In the genomic region with DNA sequence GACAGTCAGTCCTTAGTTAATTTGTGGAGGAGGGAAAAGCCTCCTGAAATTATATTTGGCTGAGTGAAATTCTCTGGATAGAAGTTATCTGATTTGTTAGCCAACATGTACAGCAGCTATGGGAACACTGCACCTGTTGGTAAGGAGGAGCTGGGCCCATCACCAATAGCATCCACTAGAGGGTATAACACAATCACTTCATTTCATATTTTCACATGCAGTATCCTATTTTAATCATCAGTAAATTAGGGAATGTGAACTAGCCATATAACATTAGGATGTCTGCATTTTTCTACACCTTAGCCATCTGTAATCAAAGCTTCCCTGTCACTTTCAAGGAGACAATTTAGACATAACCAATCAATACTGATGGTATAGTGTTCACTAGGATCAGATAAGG, we compare ENCODE assay signal across 12 cellular contexts.
DNase-seq lines count a peak whose midpoint lies in the region; ATAC-seq, FAIRE-seq and TF ChIP-seq lines count a peak whose summit lies in the region.
"Had no signal": no experiment of that assay in that cellular context is flagged by ENCODE, and none has a peak within 500 bp of the region (broad histone marks: within the 10 kb centered on the region; RNA-seq: fewer than 3 reads in every experiment).

No MANE protein-coding gene starts in this region.

- FAIRE-seq in astrocyte (lab: Jason Lieb, UNC): peak; percentile 39

- peak; percentile 20 for TF ChIP-seq CTCF in BE2C (IDR thresholded peaks at IDR 0.05; ENCODE audit: low read depth, low read length)
- peak; percentile 8 for TF ChIP-seq CTCF in astrocyte (IDR thresholded peaks at IDR 0.05; ENCODE audit: insufficient read depth, low read depth, low read length)
- peak; percentile 13 for TF ChIP-seq CTCF in hepatocyte (IDR thresholded peaks at IDR 0.05; ENCODE audit: poor library complexity)

- H4K20me1 ChIP-seq in astrocyte (ENCODE audit: insufficient read depth, low read length): no peaks in the 10 kb centered on the region
- no peaks in the 10 kb centered on the region for H4K20me1 ChIP-seq in hepatocyte (ENCODE audit: insufficient read depth, poor library complexity, severe bottlenecking)

- H3K27ac Mint-ChIP-seq in astrocyte (ENCODE audit: unreplicated experiment): no peak overlapping the region
- H3K27ac Mint-ChIP-seq: CD4-positive, alpha-beta T cell had no signal

- no peak for DNase-seq in BE2C
- no peak for DNase-seq in astrocyte (ENCODE audit: low read depth)
- no peak for DNase-seq in hepatocyte (ENCODE audit: low spot score)
- no peak for DNase-seq in activated effector memory CD4-positive, alpha-beta T cell treated with anti-CD3 and anti-CD28 coated beads, Interleukin-2, amount 50 U/mL, for 16 hours
- no peak for DNase-seq in activated CD4-positive, CD25-positive, alpha-beta regulatory T cell (lab: John Stamatoyannopoulos, UW)
- DNase-seq in NCI-H524 treated with DMSO at 0.1 percent for 48 hours (lab: John Stamatoyannopoulos, UW): no peak
- DNase-seq: activated CD4-positive, alpha-beta T cell treated with anti-CD3 and anti-CD28 coated beads for 48 hours; CD4-positive, alpha-beta T cell; NCI-H187 treated with DMSO at 0.1 percent for 48 hours had no signal

- H3K27ac ChIP-seq in astrocyte (ENCODE audit: low read depth, low read length) (no peak overlapping the region), hepatocyte (no peak overlapping the region)

- no peaks in the 10 kb centered on the region for H3K36me3 Mint-ChIP-seq in astrocyte (ENCODE audit: low read depth, unreplicated experiment)
- H3K36me3 Mint-ChIP-seq: IgD-negative memory B cell had no signal

- no peaks in the 10 kb centered on the region for H3K4me1 ChIP-seq in BE2C
- H3K4me1 ChIP-seq in astrocyte (ENCODE audit: insufficient read depth, low read length): no peaks in the 10 kb centered on the region
- no peaks in the 10 kb centered on the region for H3K4me1 ChIP-seq in hepatocyte (ENCODE audit: insufficient read depth)

- H3K4me2 ChIP-seq in astrocyte (ENCODE audit: low read length) (no peak overlapping the region), hepatocyte (no peak overlapping the region)

- no peak for TF ChIP-seq EP300 in Ishikawa (IDR thresholded peaks at IDR 0.05; ENCODE audit: borderline replicate concordance)

- H3K27me3 ChIP-seq in BE2C (no peaks in the 10 kb centered on the region), astrocyte (ENCODE audit: insufficient read depth, low read length) (no peaks in the 10 kb centered on the region), hepatocyte (no peaks in the 10 kb centered on the region)

- no peak for ATAC-seq in GM21526 (IDR thresholded peaks at IDR 0.05; ENCODE audit: low FRiP score, unreplicated experiment)

- no peaks in the 10 kb centered on the region for H3K9me3 ChIP-seq in BE2C
- no peaks in the 10 kb centered on the region for H3K9me3 ChIP-seq in astrocyte (ENCODE audit: insufficient read depth, low read depth, low read length)
- no peaks in the 10 kb centered on the region for H3K9me3 ChIP-seq in hepatocyte (ENCODE audit: low read depth)

- no peaks in the 10 kb centered on the region for H3K27me3 Mint-ChIP-seq in astrocyte (ENCODE audit: low read depth, unreplicated experiment)
- H3K27me3 Mint-ChIP-seq: CD4-positive, alpha-beta T cell; IgD-negative memory B cell had no signal

- no peak overlapping the region for H3K4me3 ChIP-seq in BE2C (ENCODE audit: low read depth, low read length)
- no peak overlapping the region for H3K4me3 ChIP-seq in astrocyte (ENCODE audit: insufficient read depth, low read depth, low read length)
- no peak overlapping the region for H3K4me3 ChIP-seq in hepatocyte

- no peaks in the 10 kb centered on the region for H3K4me1 Mint-ChIP-seq in astrocyte (ENCODE audit: low read depth, unreplicated experiment)
- H3K4me1 Mint-ChIP-seq: IgD-negative memory B cell had no signal

- H3K79me2 ChIP-seq in astrocyte (ENCODE audit: insufficient read depth, low read length): no peaks in the 10 kb centered on the region
- no peaks in the 10 kb centered on the region for H3K79me2 ChIP-seq in hepatocyte

- no peaks in the 10 kb centered on the region for H3K9me3 Mint-ChIP-seq in astrocyte (ENCODE audit: unreplicated experiment)

- H3K9me2 ChIP-seq in hepatocyte (replicated peaks; ENCODE audit: insufficient read depth): no peaks in the 10 kb centered on the region

- no peak overlapping the region for H3K9ac ChIP-seq in astrocyte (ENCODE audit: low read length)

- H3K36me3 ChIP-seq in BE2C (no peaks in the 10 kb centered on the region), astrocyte (ENCODE audit: insufficient read depth, low read length) (no peaks in the 10 kb centered on the region), hepatocyte (replicated peaks; ENCODE audit: insufficient read depth, low read depth) (no peaks in the 10 kb centered on the region)

- no peak overlapping the region for H3K4me3 Mint-ChIP-seq in astrocyte (ENCODE audit: unreplicated experiment)
- H3K4me3 Mint-ChIP-seq: CD4-positive, alpha-beta T cell; IgD-negative memory B cell had no signal

- H2AFZ ChIP-seq in astrocyte (ENCODE audit: low read depth, low read length): no peak overlapping the region
- no peak overlapping the region for H2AFZ ChIP-seq in hepatocyte

- TF ChIP-seq RAD21 in Ishikawa (IDR thresholded peaks at IDR 0.05; ENCODE audit: low read depth): peak; percentile 27; the same call in 1 of the 2 replicates

TF ChIP-seq in Ishikawa, 13 proteins besides CTCF, POLR2A, EP300 and RAD21:
- TF ChIP-seq, protein P1, sequence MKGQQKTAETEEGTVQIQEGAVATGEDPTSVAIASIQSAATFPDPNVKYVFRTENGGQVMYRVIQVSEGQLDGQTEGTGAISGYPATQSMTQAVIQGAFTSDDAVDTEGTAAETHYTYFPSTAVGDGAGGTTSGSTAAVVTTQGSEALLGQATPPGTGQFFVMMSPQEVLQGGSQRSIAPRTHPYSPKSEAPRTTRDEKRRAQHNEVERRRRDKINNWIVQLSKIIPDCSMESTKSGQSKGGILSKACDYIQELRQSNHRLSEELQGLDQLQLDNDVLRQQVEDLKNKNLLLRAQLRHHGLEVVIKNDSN (IDR thresholded peaks at IDR 0.05): no peak
- TF ChIP-seq, protein P2, sequence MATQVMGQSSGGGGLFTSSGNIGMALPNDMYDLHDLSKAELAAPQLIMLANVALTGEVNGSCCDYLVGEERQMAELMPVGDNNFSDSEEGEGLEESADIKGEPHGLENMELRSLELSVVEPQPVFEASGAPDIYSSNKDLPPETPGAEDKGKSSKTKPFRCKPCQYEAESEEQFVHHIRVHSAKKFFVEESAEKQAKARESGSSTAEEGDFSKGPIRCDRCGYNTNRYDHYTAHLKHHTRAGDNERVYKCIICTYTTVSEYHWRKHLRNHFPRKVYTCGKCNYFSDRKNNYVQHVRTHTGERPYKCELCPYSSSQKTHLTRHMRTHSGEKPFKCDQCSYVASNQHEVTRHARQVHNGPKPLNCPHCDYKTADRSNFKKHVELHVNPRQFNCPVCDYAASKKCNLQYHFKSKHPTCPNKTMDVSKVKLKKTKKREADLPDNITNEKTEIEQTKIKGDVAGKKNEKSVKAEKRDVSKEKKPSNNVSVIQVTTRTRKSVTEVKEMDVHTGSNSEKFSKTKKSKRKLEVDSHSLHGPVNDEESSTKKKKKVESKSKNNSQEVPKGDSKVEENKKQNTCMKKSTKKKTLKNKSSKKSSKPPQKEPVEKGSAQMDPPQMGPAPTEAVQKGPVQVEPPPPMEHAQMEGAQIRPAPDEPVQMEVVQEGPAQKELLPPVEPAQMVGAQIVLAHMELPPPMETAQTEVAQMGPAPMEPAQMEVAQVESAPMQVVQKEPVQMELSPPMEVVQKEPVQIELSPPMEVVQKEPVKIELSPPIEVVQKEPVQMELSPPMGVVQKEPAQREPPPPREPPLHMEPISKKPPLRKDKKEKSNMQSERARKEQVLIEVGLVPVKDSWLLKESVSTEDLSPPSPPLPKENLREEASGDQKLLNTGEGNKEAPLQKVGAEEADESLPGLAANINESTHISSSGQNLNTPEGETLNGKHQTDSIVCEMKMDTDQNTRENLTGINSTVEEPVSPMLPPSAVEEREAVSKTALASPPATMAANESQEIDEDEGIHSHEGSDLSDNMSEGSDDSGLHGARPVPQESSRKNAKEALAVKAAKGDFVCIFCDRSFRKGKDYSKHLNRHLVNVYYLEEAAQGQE (IDR thresholded peaks at IDR 0.05; ENCODE audit: low read depth): no peak
- no peak for TF ChIP-seq FOXM1 (IDR thresholded peaks at IDR 0.05; ENCODE audit: borderline replicate concordance, low read depth)
- TF ChIP-seq NFIC (IDR thresholded peaks at IDR 0.05): no peak
- TF ChIP-seq TCF12 (IDR thresholded peaks at IDR 0.05; ENCODE audit: low read depth): no peak
- no peak for TF ChIP-seq EGR1 (IDR thresholded peaks at IDR 0.05)
- no peak for TF ChIP-seq ZBTB7A (IDR thresholded peaks at IDR 0.05; ENCODE audit: low read depth)
- no peak for TF ChIP-seq CEBPB (IDR thresholded peaks at IDR 0.05)
- TF ChIP-seq TAF1 (IDR thresholded peaks at IDR 0.05; ENCODE audit: low read depth): no peak
- TF ChIP-seq, protein P3, sequence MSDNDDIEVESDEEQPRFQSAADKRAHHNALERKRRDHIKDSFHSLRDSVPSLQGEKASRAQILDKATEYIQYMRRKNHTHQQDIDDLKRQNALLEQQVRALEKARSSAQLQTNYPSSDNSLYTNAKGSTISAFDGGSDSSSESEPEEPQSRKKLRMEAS (IDR thresholded peaks at IDR 0.05): no peak
- no peak for TF ChIP-seq TEAD4 (IDR thresholded peaks at IDR 0.05)
- TF ChIP-seq CREB1 (IDR thresholded peaks at IDR 0.05; ENCODE audit: low read depth): no peak
TF ChIP-seq in Ishikawa: peak in this region for 0.
